8 cellular contexts compared by ENCODE assay signal in the genomic region with DNA sequence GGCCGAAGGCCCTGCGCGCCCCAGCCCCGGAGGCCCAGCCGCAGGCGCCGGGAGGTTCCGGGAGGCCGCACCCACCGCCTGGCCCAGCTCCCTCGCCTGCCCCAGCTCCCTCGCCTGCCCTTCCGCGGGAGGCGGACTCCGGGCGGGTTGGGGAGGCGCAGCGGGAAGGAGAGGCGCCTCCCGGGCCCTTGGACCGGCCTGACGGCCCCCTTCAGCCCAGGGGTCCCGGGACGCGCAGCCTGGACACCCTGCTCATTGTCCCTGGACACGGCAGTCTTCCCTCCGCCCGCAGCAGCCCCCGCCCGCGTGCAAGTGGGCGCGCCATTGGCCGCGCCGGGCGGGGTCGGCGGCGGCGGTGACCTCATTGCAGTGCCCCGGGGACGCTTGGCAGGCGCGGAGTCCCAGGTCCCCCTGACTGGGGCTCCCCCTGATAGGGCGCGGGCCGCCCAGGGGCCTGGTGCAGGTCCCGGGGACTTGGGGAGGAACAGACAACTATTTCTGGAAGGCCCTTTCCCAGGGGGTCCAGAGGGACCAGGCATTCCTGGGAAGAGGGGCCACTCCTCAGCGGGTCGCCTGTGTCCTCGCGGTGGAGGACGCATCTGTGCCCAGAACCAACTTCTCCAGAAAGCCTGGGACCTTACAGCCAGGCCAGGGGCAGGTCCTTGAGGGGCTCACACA. TPM values are rescaled to one million over a fixed set of nuclear protein-coding genes. Genes with fewer than 3 reads are reported as not detected.
DNase-seq lines count a peak whose midpoint lies in the region; ATAC-seq and TF ChIP-seq lines count a peak whose summit lies in the region.

No MANE protein-coding gene starts in this region.

- H3K4me2 ChIP-seq in Karpas-422 (ENCODE audit: low read depth, low read length, poor library complexity, severe bottlenecking) = peak overlapping the region; percentile 73

- H3K27ac ChIP-seq in Karpas-422 (ENCODE audit: low read length) (no peak overlapping the region), right atrium auricular region (peak overlapping the region; percentile 92 to 95), sigmoid colon (peak overlapping the region; percentile 82 to 90 (median 86))

- TF ChIP-seq EP300 in sigmoid colon (IDR thresholded peaks at IDR 0.05) = no peak

- H3K4me1 ChIP-seq in Karpas-422 (ENCODE audit: low read length) (peaks cover 38% of the 10 kb centered on the region), right atrium auricular region (peaks cover 0 to 87% of the 10 kb centered on the region in 2 donors), sigmoid colon (peaks cover 0 to 90% (median 63%) of the 10 kb centered on the region in 4 donors)

- peaks cover 25% of the 10 kb centered on the region for H3K27me3 Mint-ChIP-seq in activated naive CD8-positive, alpha-beta T cell treated with anti-CD3 and anti-CD28 coated beads, Interleukin-2, amount 10 ng/mL, durations not matched to agents 7 days and 5 days

- intact Hi-C loops in sigmoid colon (cut with DNase I) = no loop called here

- H3K9ac ChIP-seq in Karpas-422 (ENCODE audit: low read length) = peak overlapping the region; percentile 68

- no peak overlapping the region for H3K27ac Mint-ChIP-seq in activated naive CD8-positive, alpha-beta T cell treated with anti-CD3 and anti-CD28 coated beads, Interleukin-2, amount 10 ng/mL, durations not matched to agents 7 days and 5 days

- no peaks in the 10 kb centered on the region for H3K9me3 Mint-ChIP-seq in activated naive CD8-positive, alpha-beta T cell treated with anti-CD3 and anti-CD28 coated beads, Interleukin-2, amount 10 ng/mL, durations not matched to agents 7 days and 5 days

- H3K36me3 ChIP-seq in Karpas-422 (ENCODE audit: insufficient read depth, low read length) (no peaks in the 10 kb centered on the region), right atrium auricular region (peaks cover 25% of the 10 kb centered on the region), sigmoid colon (peaks cover 0 to 26% (median 22%) of the 10 kb centered on the region in 4 donors)

- no peaks in the 10 kb centered on the region for H3K79me2 ChIP-seq in Karpas-422 (ENCODE audit: low read length)

- DNase-seq in NCI-H2171 (lab: John Stamatoyannopoulos, UW) (peak; percentile 13), NCI-H2171 treated with DMSO at 0.1 percent for 48 hours (lab: John Stamatoyannopoulos, UW) (no peak), Karpas-422 (peak; percentile 61), right atrium auricular region (ENCODE audit: low spot score) (peak; percentile 81), sigmoid colon (no peak), inferior parietal cortex (ENCODE audit: extremely low spot score) (no peak)
- DNase-seq in activated naive CD8-positive, alpha-beta T cell treated with anti-CD3 and anti-CD28 coated beads, Interleukin-2, amount 10 ng/mL, durations not matched to agents 7 days and 5 days = peak; percentile 71

- 0 out of 2 replicates have a peak overlapping the region, but pooled peaks have one; percentile 27 for H2AFZ ChIP-seq in Karpas-422 (ENCODE audit: low read length)

- TF ChIP-seq CTCF in right atrium auricular region (IDR thresholded peaks at IDR 0.05) (no peak), sigmoid colon (IDR thresholded peaks at IDR 0.05) (no peak)

- H3K4me3 ChIP-seq in Karpas-422 (ENCODE audit: low read length) = peak overlapping the region; percentile 69
- peak overlapping the region; percentile 55 to 81 for H3K4me3 ChIP-seq in right atrium auricular region
- H3K4me3 ChIP-seq in sigmoid colon = peak overlapping the region; percentile 37 to 81 (median 68)

- POLR2A ChIA-PET in activated naive CD8-positive, alpha-beta T cell treated with anti-CD3 and anti-CD28 coated beads, Interleukin-2, amount 10 ng/mL, durations not matched to agents 7 days and 5 days (lab: Charles Lee) = interaction anchor here (0.8 to 9.6 kb wide), 6 partner anchors 9 to 28 kb away, joined by 4 to 67 read pairs (median 10); a partner anchor contains a TSS

- no peak for TF ChIP-seq POLR2A in sigmoid colon (IDR thresholded peaks at IDR 0.05)

- no peaks in the 10 kb centered on the region for H3K9me2 ChIP-seq in Karpas-422 (replicated peaks; ENCODE audit: insufficient read depth, low read length)

- H4K20me1 ChIP-seq in Karpas-422 (ENCODE audit: insufficient read depth, low read depth, low read length) = peaks cover 30% of the 10 kb centered on the region; the same call in 1 of the 2 replicates

- 1% methylated on average over 55 of the region's 55 CpGs for WGBS in sigmoid colon, 2 donors

- peak; percentile 19 for ATAC-seq in activated naive CD8-positive, alpha-beta T cell treated with anti-CD3 and anti-CD28 coated beads, Interleukin-2, amount 10 ng/mL, durations not matched to agents 7 days and 5 days (ENCODE audit: low read depth)
- no peak for ATAC-seq in GM18861 (IDR thresholded peaks at IDR 0.05; ENCODE audit: unreplicated experiment)

- no peaks in the 10 kb centered on the region for H3K36me3 Mint-ChIP-seq in activated naive CD8-positive, alpha-beta T cell treated with anti-CD3 and anti-CD28 coated beads, Interleukin-2, amount 10 ng/mL, durations not matched to agents 7 days and 5 days

- H3K27me3 ChIP-seq in Karpas-422 (ENCODE audit: low read length) (no peaks in the 10 kb centered on the region), right atrium auricular region (no peaks in the 10 kb centered on the region), sigmoid colon (peaks cover 23 to 42% (median 37%) of the 10 kb centered on the region in 3 donors)

- H3K9me3 ChIP-seq in Karpas-422 (ENCODE audit: low read length) (no peaks in the 10 kb centered on the region), right atrium auricular region (no peaks in the 10 kb centered on the region), sigmoid colon (no peaks in the 10 kb centered on the region)

- H3K4me1 Mint-ChIP-seq in activated naive CD8-positive, alpha-beta T cell treated with anti-CD3 and anti-CD28 coated beads, Interleukin-2, amount 10 ng/mL, durations not matched to agents 7 days and 5 days = peaks cover 10% of the 10 kb centered on the region

- H3K4me3 Mint-ChIP-seq in activated naive CD8-positive, alpha-beta T cell treated with anti-CD3 and anti-CD28 coated beads, Interleukin-2, amount 10 ng/mL, durations not matched to agents 7 days and 5 days = peak overlapping the region; percentile 62

RNA-seq across cellular contexts. Expression of a gene that starts 0.5 kb away (rescaled TPM):
- 8.4 and 10.5 TPM in 2 replicates for total RNA-seq in Karpas-422 (2014; rRNA removed; shearing (Covaris generic); ENCODE audit: low replicate concordance)
- total RNA-seq in activated naive CD8-positive, alpha-beta T cell treated with anti-CD3 and anti-CD28 coated beads, Interleukin-2, amount 10 ng/mL, durations not matched to agents 7 days and 5 days = 10 to 100 TPM; 36.4 to 37.4 TPM
- 100 to 1,000 TPM; 322 to 710 TPM for total RNA-seq in right atrium auricular region
- 100 to 1,000 TPM in 3 of 4 donors, 10 to 100 TPM in 1; 84.4 to 343 (median 278) TPM for total RNA-seq in sigmoid colon
- 100 to 1,000 TPM in 1 of 3 donors, 10 to 100 TPM in 2; 91.9 to 436 (median 92.7) TPM for polyA plus RNA-seq in sigmoid colon

RNA-seq across cellular contexts. Expression of a gene that starts 5.5 kb away (rescaled TPM):
- total RNA-seq in Karpas-422 (2014; rRNA removed; shearing (Covaris generic); ENCODE audit: low replicate concordance) = 0.48 and 1.5 TPM in 2 replicates
- 10 to 100 TPM; 10.5 to 11.2 TPM for total RNA-seq in activated naive CD8-positive, alpha-beta T cell treated with anti-CD3 and anti-CD28 coated beads, Interleukin-2, amount 10 ng/mL, durations not matched to agents 7 days and 5 days
- total RNA-seq in right atrium auricular region (10 to 100 TPM; 15.6 to 29.7 TPM), sigmoid colon (1 to 10 TPM; 1.5 to 9.5 (median 4.6) TPM)
- polyA plus RNA-seq in sigmoid colon = 100 to 1,000 TPM in 1 of 3 donors, 10 to 100 TPM in 2; 32.1 to 149 (median 46.8) TPM

RNA-seq across cellular contexts. Expression of a gene that starts 9.1 kb away (rescaled TPM):
- total RNA-seq in Karpas-422 (2014; rRNA removed; shearing (Covaris generic); ENCODE audit: low replicate concordance) = 113 and 203 TPM in 2 replicates
- total RNA-seq in activated naive CD8-positive, alpha-beta T cell treated with anti-CD3 and anti-CD28 coated beads, Interleukin-2, amount 10 ng/mL, durations not matched to agents 7 days and 5 days = 10 to 100 TPM; 76.7 to 78.9 TPM
- total RNA-seq in right atrium auricular region (100 to 1,000 TPM in 1 of 2 donors, 10 to 100 TPM in 1; 54.5 to 132 TPM), sigmoid colon (10 to 100 TPM; 34.9 to 75.3 (median 52.0) TPM)
- 100 to 1,000 TPM; 139 to 198 (median 143) TPM for polyA plus RNA-seq in sigmoid colon

RNA-seq across cellular contexts. Expression of a gene that starts 9.4 kb away (rescaled TPM):
- total RNA-seq in Karpas-422 (2014; rRNA removed; shearing (Covaris generic); ENCODE audit: low replicate concordance) = 4.0 TPM in 1 of 2 replicates, not detected in the other
- 10 to 100 TPM; 19.0 to 20.3 TPM for total RNA-seq in activated naive CD8-positive, alpha-beta T cell treated with anti-CD3 and anti-CD28 coated beads, Interleukin-2, amount 10 ng/mL, durations not matched to agents 7 days and 5 days
- total RNA-seq in right atrium auricular region (10 to 100 TPM; 37.2 to 81.0 TPM), sigmoid colon (10 to 100 TPM; 79.2 to 92.7 (median 82.9) TPM)
- polyA plus RNA-seq in sigmoid colon = 10 to 100 TPM in 2 of 3 donors, 1 to 10 TPM in 1; 8.8 to 41.0 (median 15.0) TPM

RNA-seq across cellular contexts. Expression of a gene that starts 14.5 kb away (rescaled TPM):
- 32.5 and 35.8 TPM in 2 replicates for total RNA-seq in Karpas-422 (2014; rRNA removed; shearing (Covaris generic); ENCODE audit: low replicate concordance)
- 100 to 1,000 TPM; 110 to 125 TPM for total RNA-seq in activated naive CD8-positive, alpha-beta T cell treated with anti-CD3 and anti-CD28 coated beads, Interleukin-2, amount 10 ng/mL, durations not matched to agents 7 days and 5 days
- total RNA-seq in right atrium auricular region (100 to 1,000 TPM in 1 of 2 donors, 10 to 100 TPM in 1; 94.4 to 123 TPM), sigmoid colon (10 to 100 TPM; 26.3 to 39.6 (median 34.6) TPM)
- 100 to 1,000 TPM in 1 of 3 donors, 10 to 100 TPM in 2; 35.4 to 137 (median 47.6) TPM for polyA plus RNA-seq in sigmoid colon

Comparison
In these comparisons a context has a peak if more than half of its experiments do, and no peak if none do; other contexts are left out.
1. DNase-seq: peak in NCI-H2171 (single experiment), Karpas-422 (single experiment), activated naive CD8-positive, alpha-beta T cell treated with anti-CD3 and anti-CD28 coated beads, Interleukin-2, amount 10 ng/mL, durations not matched to agents 7 days and 5 days (single experiment) and right atrium auricular region (single experiment); none in NCI-H2171 treated with DMSO at 0.1 percent for 48 hours (single experiment), sigmoid colon (single experiment) and inferior parietal cortex (single experiment).
2. Peak in every context shown above with its lines, with median percentiles within 50 percentile points of each other: H3K4me3 ChIP-seq.